Comparison of ENCODE assay signal across 27 cellular contexts in genomic region chr16:64740261-64740660, GRCh38.
DNase-seq lines count a peak whose midpoint lies in the region; TF ChIP-seq lines count a peak whose summit lies in the region.
"Had no signal": no experiment of that assay in that cellular context is flagged by ENCODE, and none has a peak within 500 bp of the region (broad histone marks: within the 10 kb centered on the region; RNA-seq: fewer than 3 reads in every experiment).

No MANE protein-coding gene starts in this region.

- no peak overlapping the region for H3K9ac ChIP-seq in neural cell (ENCODE audit: low read length)
- H3K9ac ChIP-seq: BLaER1; BLaER1 treated with 17β-estradiol and CSF1 and Interleukin-3, amounts not matched to agents 10 nM and 100 nM had no signal

- DNase-seq in left ventricle myocardium inferior: no peak
- DNase-seq: 8988T; ACHN; AML-193; BE2C; C1 segment of cervical spinal cord; Caco-2; Calu3; CD4-positive, alpha-beta memory T cell; CD4-positive, alpha-beta T cell; CD4-positive, CD25-positive, alpha-beta regulatory T cell; CD8-positive, alpha-beta memory T cell; CD8-positive, alpha-beta T cell; COR-L47; DMS 273 treated with DMSO at 0.1 percent for 48 hours; DMS153; DMS53; DMS79; DMS79 treated with DMSO at 0.1 percent for 48 hours; DND-41; EL had no signal

- no peaks in the 10 kb centered on the region for H3K9me2 ChIP-seq in neural cell (ENCODE audit: insufficient read depth, low read length)

- no peaks in the 10 kb centered on the region for H3K79me2 ChIP-seq in neural cell (replicated peaks; ENCODE audit: insufficient read depth, low read length)

- peak; percentile 69 for TF ChIP-seq EP300 in neural cell (conservative IDR thresholded peaks at IDR 0.05; ENCODE audit: poor library complexity, severe bottlenecking)

- H3K4me2 ChIP-seq in neural cell (ENCODE audit: low read length): peak overlapping the region; percentile 19
- H3K4me2 ChIP-seq: A549; BLaER1; BLaER1 treated with 17β-estradiol and CSF1 and Interleukin-3, amounts not matched to agents 10 nM and 100 nM had no signal

- H3K9me3 ChIP-seq in neural cell (ENCODE audit: low read length) (no peaks in the 10 kb centered on the region), left ventricle myocardium inferior (replicated peaks) (peaks cover 7% of the 10 kb centered on the region)
- H3K9me3 ChIP-seq: A549; BE2C; BLaER1; BLaER1 treated with 17β-estradiol and CSF1 and Interleukin-3, amounts not matched to agents 10 nM and 100 nM; Caco-2 had no signal

- no peaks in the 10 kb centered on the region for H4K20me1 ChIP-seq in neural cell (ENCODE audit: insufficient read depth)
- H4K20me1 ChIP-seq: BLaER1 had no signal

- H3K27ac ChIP-seq in neural cell (ENCODE audit: low read length) (peak overlapping the region; percentile 36), left ventricle myocardium inferior (replicated peaks) (no peak overlapping the region)
- H3K27ac ChIP-seq: 22Rv1; A549; BLaER1; BLaER1 treated with 17β-estradiol and CSF1 and Interleukin-3, amounts not matched to agents 10 nM and 100 nM; C4-2B had no signal

- H3K4me3 ChIP-seq in neural cell (ENCODE audit: low read length) (no peak overlapping the region), left ventricle myocardium inferior (no peak overlapping the region)
- H3K4me3 ChIP-seq: A549; BLaER1; BLaER1 treated with 17β-estradiol and CSF1 and Interleukin-3, amounts not matched to agents 10 nM and 100 nM had no signal

- intact Hi-C loops in left ventricle myocardium inferior (cut with micrococcal nuclease): no loop called here

- TF ChIP-seq CTCF in neural cell (IDR thresholded peaks at IDR 0.05; ENCODE audit: poor library complexity, severe bottlenecking) (no peak), left ventricle myocardium inferior (IDR thresholded peaks at IDR 0.05; ENCODE audit: borderline replicate concordance) (no peak)

- peak; percentile 10 for TF ChIP-seq RAD21 in neural cell (conservative IDR thresholded peaks at IDR 0.05)

- no peaks in the 10 kb centered on the region for H3K4me1 ChIP-seq in left ventricle myocardium inferior
- H3K4me1 ChIP-seq: A549; BE2C; BLaER1; BLaER1 treated with 17β-estradiol and CSF1 and Interleukin-3, amounts not matched to agents 10 nM and 100 nM; Caco-2 had no signal

- no peak overlapping the region for H2AFZ ChIP-seq in neural cell (ENCODE audit: low read depth, low read length)

- H3K27me3 ChIP-seq in neural cell (ENCODE audit: insufficient read depth, low read depth, low read length) (no peaks in the 10 kb centered on the region), left ventricle myocardium inferior (ENCODE audit: low read depth) (no peaks in the 10 kb centered on the region)
- H3K27me3 ChIP-seq: BE2C; BLaER1; BLaER1 treated with 17β-estradiol and CSF1 and Interleukin-3, amounts not matched to agents 10 nM and 100 nM had no signal

- H3K36me3 ChIP-seq in neural cell (ENCODE audit: insufficient read depth, low read length): no peaks in the 10 kb centered on the region
- no peaks in the 10 kb centered on the region for H3K36me3 ChIP-seq in left ventricle myocardium inferior
- H3K36me3 ChIP-seq: BE2C; BLaER1; BLaER1 treated with 17β-estradiol and CSF1 and Interleukin-3, amounts not matched to agents 10 nM and 100 nM had no signal

- no peaks in the 10 kb centered on the region for H3F3A ChIP-seq in neural cell (ENCODE audit: insufficient read depth, low read length, poor library complexity, severe bottlenecking)

TF ChIP-seq in neural cell, 6 proteins besides CTCF, POLR2A, EP300 and RAD21:
- no peak for TF ChIP-seq EZH2 (IDR thresholded peaks at IDR 0.05; ENCODE audit: borderline replicate concordance, insufficient read depth, low read length, poor library complexity, severe bottlenecking)
- peak; percentile 55 for TF ChIP-seq POLR2AphosphoS5 (IDR thresholded peaks at IDR 0.05)
